ENCODE assay signal across 14 cellular contexts in genomic region chr12:65902504-65902903, GRCh38.
DNase-seq lines count a peak whose midpoint lies in the region; ATAC-seq and TF ChIP-seq lines count a peak whose summit lies in the region.
"Had no signal": no experiment of that assay in that cellular context is flagged by ENCODE, and none has a peak within 500 bp of the region (broad histone marks: within the 10 kb centered on the region; RNA-seq: fewer than 3 reads in every experiment).

No MANE protein-coding gene starts in this region.

- H3K27ac ChIP-seq in brain microvascular endothelial cell (peak overlapping the region; percentile 42), neural progenitor cell (no peak overlapping the region)
- H3K27ac ChIP-seq: ascending aorta, thoracic aorta had no signal

- no peak overlapping the region for H3K4me2 ChIP-seq in neural progenitor cell

- H3K9me3 Mint-ChIP-seq in neural progenitor cell: peaks cover 5% of the 10 kb centered on the region

- H2AFZ ChIP-seq in neural progenitor cell (replicated peaks): no peak overlapping the region

- H3K4me3 ChIP-seq in brain microvascular endothelial cell (ENCODE audit: low read depth, low read length) (no peak overlapping the region), neural progenitor cell (no peak overlapping the region)
- H3K4me3 ChIP-seq: ascending aorta, thoracic aorta had no signal

- ATAC-seq in GM19467 (IDR thresholded peaks at IDR 0.05; ENCODE audit: unreplicated experiment) (peak; percentile 68), HG03196 (IDR thresholded peaks at IDR 0.05; ENCODE audit: unreplicated experiment) (peak; percentile 55)
- ATAC-seq: left cardiac atrium had no signal

- H3K4me1 Mint-ChIP-seq in neural progenitor cell: peaks cover 46% of the 10 kb centered on the region
- H3K4me1 Mint-ChIP-seq: B cell had no signal

- no peak for TF ChIP-seq CTCF in brain microvascular endothelial cell (IDR thresholded peaks at IDR 0.05; ENCODE audit: low read depth, low read length, missing control alignments)
- TF ChIP-seq CTCF in neural progenitor cell (IDR thresholded peaks at IDR 0.05): no peak

- no peak overlapping the region for H3K9ac ChIP-seq in neural progenitor cell

- in situ Hi-C loops in brain microvascular endothelial cell (cut with HindIII; ENCODE audit: low pct_ligation_motif_present, low sequenced_read_pairs): no loop called here

- H3K27me3 ChIP-seq in brain microvascular endothelial cell (replicated peaks): no peaks in the 10 kb centered on the region
- H3K27me3 ChIP-seq in neural progenitor cell: no peaks in the 10 kb centered on the region
- H3K27me3 ChIP-seq: ascending aorta had no signal

- peaks cover 36% of the 10 kb centered on the region for H3K4me1 ChIP-seq in neural progenitor cell
- H3K4me1 ChIP-seq: ascending aorta had no signal

- no peaks in the 10 kb centered on the region for H3K9me3 ChIP-seq in neural progenitor cell (ENCODE audit: low read depth)
- H3K9me3 ChIP-seq: ascending aorta, thoracic aorta had no signal

- H3K27ac Mint-ChIP-seq in neural progenitor cell: no peak overlapping the region
- H3K27ac Mint-ChIP-seq: B cell had no signal

- DNase-seq in CD1c-positive myeloid dendritic cell (ENCODE audit: extremely low spot score) (peak; percentile 48), brain microvascular endothelial cell (peak; percentile 65), NCI-H2196 treated with DMSO at 0.1 percent for 48 hours (lab: John Stamatoyannopoulos, UW; ENCODE audit: unreplicated experiment) (no peak), NCI-H2107 (lab: John Stamatoyannopoulos, UW) (no peak), neural progenitor cell (ENCODE audit: low spot score) (no peak), DMS53 treated with DMSO at 0.1 percent for 48 hours (lab: John Stamatoyannopoulos, UW; ENCODE audit: unreplicated experiment) (no peak)
- DNase-seq: activated CD4-positive, CD25-positive, alpha-beta regulatory T cell; left cardiac atrium; NCI-H2029 had no signal

- H3K36me3 ChIP-seq in brain microvascular endothelial cell (replicated peaks) (peaks cover 9% of the 10 kb centered on the region), neural progenitor cell (no peaks in the 10 kb centered on the region)
- H3K36me3 ChIP-seq: ascending aorta, thoracic aorta had no signal

- H3K79me2 ChIP-seq in neural progenitor cell (ENCODE audit: low read depth): peaks cover 82% of the 10 kb centered on the region

- peaks cover 9% of the 10 kb centered on the region for H3F3A ChIP-seq in neural progenitor cell (ENCODE audit: low read depth)

- H3K27me3 Mint-ChIP-seq in neural progenitor cell (ENCODE audit: insufficient read depth, low read depth): no peaks in the 10 kb centered on the region

- no peak overlapping the region for H3K4me3 Mint-ChIP-seq in neural progenitor cell
- H3K4me3 Mint-ChIP-seq: B cell had no signal

- peaks cover 12% of the 10 kb centered on the region for H3K36me3 Mint-ChIP-seq in neural progenitor cell

- H4K20me1 ChIP-seq in neural progenitor cell (ENCODE audit: low read depth): no peaks in the 10 kb centered on the region

Comparison
In these comparisons a context has a peak if more than half of its experiments do, and no peak if none do; other contexts are left out.
1. DNase-seq: peak in CD1c-positive myeloid dendritic cell (single experiment) and brain microvascular endothelial cell (single experiment); none in NCI-H2196 treated with DMSO at 0.1 percent for 48 hours (single experiment), NCI-H2107 (single experiment), neural progenitor cell (single experiment) and DMS53 treated with DMSO at 0.1 percent for 48 hours (single experiment).